In the genomic region with DNA sequence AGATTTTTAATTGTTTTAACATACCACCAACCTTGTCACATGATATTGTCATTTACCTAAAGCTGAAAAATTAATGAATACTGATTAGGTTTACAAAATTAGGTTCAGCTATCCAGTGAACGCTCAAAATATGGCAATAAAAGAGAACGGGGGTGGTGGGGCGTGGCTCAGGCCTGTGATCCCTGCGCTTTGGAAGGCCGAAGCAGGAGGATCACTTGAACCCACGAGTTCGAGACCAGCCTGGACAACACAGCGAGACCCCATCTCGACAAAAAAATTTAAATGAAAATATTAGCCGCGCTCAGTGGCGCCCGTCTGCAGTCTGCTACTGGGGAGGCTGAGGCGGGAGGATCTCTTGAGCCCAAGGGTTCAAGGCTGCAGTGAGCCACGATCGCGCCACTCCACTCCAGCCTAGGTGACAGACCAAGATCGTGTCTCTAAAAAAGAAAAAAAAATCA, we compare ENCODE assay signal across 1 cellular context.
A peak's percentile ranks its signal among the peaks of the same experiment; 100 is the strongest.
TF ChIP-seq lines count a peak whose summit lies in the region.

No MANE protein-coding gene starts in this region.

TF ChIP-seq in HepG2, 621 proteins besides CTCF, POLR2A, EP300 and RAD21 (continued from another document and continues in another):
- TF ChIP-seq, protein P1, sequence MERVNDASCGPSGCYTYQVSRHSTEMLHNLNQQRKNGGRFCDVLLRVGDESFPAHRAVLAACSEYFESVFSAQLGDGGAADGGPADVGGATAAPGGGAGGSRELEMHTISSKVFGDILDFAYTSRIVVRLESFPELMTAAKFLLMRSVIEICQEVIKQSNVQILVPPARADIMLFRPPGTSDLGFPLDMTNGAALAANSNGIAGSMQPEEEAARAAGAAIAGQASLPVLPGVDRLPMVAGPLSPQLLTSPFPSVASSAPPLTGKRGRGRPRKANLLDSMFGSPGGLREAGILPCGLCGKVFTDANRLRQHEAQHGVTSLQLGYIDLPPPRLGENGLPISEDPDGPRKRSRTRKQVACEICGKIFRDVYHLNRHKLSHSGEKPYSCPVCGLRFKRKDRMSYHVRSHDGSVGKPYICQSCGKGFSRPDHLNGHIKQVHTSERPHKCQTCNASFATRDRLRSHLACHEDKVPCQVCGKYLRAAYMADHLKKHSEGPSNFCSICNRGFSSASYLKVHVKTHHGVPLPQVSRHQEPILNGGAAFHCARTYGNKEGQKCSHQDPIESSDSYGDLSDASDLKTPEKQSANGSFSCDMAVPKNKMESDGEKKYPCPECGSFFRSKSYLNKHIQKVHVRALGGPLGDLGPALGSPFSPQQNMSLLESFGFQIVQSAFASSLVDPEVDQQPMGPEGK (CRISPR knock-in tag; IDR thresholded peaks at IDR 0.05): no peak
- no peak for TF ChIP-seq HMGA1 (CRISPR knock-in tag; conservative IDR thresholded peaks at IDR 0.05)
- no peak for TF ChIP-seq ZNF12 (CRISPR knock-in tag; IDR thresholded peaks at IDR 0.05)
- no peak for TF ChIP-seq RXRB (CRISPR knock-in tag; IDR thresholded peaks at IDR 0.05; ENCODE audit: borderline replicate concordance)
- TF ChIP-seq, protein P2, sequence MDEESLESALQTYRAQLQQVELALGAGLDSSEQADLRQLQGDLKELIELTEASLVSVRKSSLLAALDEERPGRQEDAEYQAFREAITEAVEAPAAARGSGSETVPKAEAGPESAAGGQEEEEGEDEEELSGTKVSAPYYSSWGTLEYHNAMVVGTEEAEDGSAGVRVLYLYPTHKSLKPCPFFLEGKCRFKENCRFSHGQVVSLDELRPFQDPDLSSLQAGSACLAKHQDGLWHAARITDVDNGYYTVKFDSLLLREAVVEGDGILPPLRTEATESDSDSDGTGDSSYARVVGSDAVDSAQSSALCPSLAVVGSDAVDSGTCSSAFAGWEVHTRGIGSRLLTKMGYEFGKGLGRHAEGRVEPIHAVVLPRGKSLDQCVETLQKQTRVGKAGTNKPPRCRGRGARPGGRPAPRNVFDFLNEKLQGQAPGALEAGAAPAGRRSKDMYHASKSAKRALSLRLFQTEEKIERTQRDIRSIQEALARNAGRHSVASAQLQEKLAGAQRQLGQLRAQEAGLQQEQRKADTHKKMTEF (CRISPR knock-in tag; IDR thresholded peaks at IDR 0.05): no peak
- TF ChIP-seq PHF20 (CRISPR knock-in tag; IDR thresholded peaks at IDR 0.05): no peak
- TF ChIP-seq ZNF234 (CRISPR knock-in tag; conservative IDR thresholded peaks at IDR 0.05): no peak
- TF ChIP-seq ZNF891 (CRISPR knock-in tag; IDR thresholded peaks at IDR 0.05): peak; percentile 16; the same call in 1 of the 2 replicates
- no peak for TF ChIP-seq ZNF766 (CRISPR knock-in tag; IDR thresholded peaks at IDR 0.05; ENCODE audit: borderline replicate concordance)
- no peak for TF ChIP-seq ZNF75D (CRISPR knock-in tag; IDR thresholded peaks at IDR 0.05; ENCODE audit: borderline replicate concordance)
- TF ChIP-seq ZNF788 (CRISPR knock-in tag; IDR thresholded peaks at IDR 0.05; ENCODE audit: borderline replicate concordance): no peak
- TF ChIP-seq, protein P3, sequence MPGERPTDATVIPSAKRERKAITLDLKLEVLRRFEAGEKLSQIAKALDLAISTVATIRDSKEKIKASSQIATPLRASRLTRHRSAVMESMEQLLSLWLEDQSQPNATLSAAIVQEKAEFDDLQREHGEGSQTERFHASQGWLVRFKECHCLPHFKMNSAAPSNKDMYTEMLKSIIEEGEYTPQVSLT (CRISPR knock-in tag; IDR thresholded peaks at IDR 0.05; ENCODE audit: borderline replicate concordance, low read depth): no peak
- no peak for TF ChIP-seq ZNF644 (CRISPR knock-in tag; IDR thresholded peaks at IDR 0.05; ENCODE audit: low read depth)
- TF ChIP-seq TMF1 (CRISPR knock-in tag; IDR thresholded peaks at IDR 0.05; ENCODE audit: low read depth): no peak
- TF ChIP-seq EED (CRISPR knock-in tag; IDR thresholded peaks at IDR 0.05): no peak
- TF ChIP-seq NFE2 (CRISPR knock-in tag; IDR thresholded peaks at IDR 0.05): no peak
- TF ChIP-seq KDM5B (CRISPR knock-in tag; IDR thresholded peaks at IDR 0.05; ENCODE audit: borderline replicate concordance): 0 out of 2 replicates have a peak, but pooled peaks have one; percentile 65
- TF ChIP-seq DMAP1 (CRISPR knock-in tag; IDR thresholded peaks at IDR 0.05): no peak
- peak; percentile 20; the same call in 1 of the 2 replicates for TF ChIP-seq DR1 (CRISPR knock-in tag; IDR thresholded peaks at IDR 0.05)
- no peak for TF ChIP-seq AGO1 (IDR thresholded peaks at IDR 0.05; ENCODE audit: low read depth, low read length, poor library complexity, severe bottlenecking)
- TF ChIP-seq NBN (conservative IDR thresholded peaks at IDR 0.05): no peak
- TF ChIP-seq PHF21A (CRISPR knock-in tag; IDR thresholded peaks at IDR 0.05): no peak
- TF ChIP-seq ZNF17 (CRISPR knock-in tag; IDR thresholded peaks at IDR 0.05): no peak
- TF ChIP-seq ZNF768 (CRISPR knock-in tag; IDR thresholded peaks at IDR 0.05): no peak
- TF ChIP-seq, protein P4, sequence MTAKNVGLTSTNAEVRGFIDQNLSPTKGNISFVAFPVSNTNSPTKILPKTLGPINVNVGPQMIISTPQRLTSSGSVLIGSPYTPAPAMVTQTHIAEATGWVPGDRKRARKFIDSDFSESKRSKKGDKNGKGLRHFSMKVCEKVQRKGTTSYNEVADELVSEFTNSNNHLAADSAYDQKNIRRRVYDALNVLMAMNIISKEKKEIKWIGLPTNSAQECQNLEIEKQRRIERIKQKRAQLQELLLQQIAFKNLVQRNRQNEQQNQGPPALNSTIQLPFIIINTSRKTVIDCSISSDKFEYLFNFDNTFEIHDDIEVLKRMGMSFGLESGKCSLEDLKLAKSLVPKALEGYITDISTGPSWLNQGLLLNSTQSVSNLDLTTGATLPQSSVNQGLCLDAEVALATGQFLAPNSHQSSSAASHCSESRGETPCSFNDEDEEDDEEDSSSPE (CRISPR knock-in tag; IDR thresholded peaks at IDR 0.05): no peak
- no peak for TF ChIP-seq MYNN (CRISPR knock-in tag; IDR thresholded peaks at IDR 0.05; ENCODE audit: low read depth)
- TF ChIP-seq ZNF558 (CRISPR knock-in tag; IDR thresholded peaks at IDR 0.05; ENCODE audit: borderline replicate concordance): no peak
- no peak for TF ChIP-seq ZFP37 (CRISPR knock-in tag; IDR thresholded peaks at IDR 0.05; ENCODE audit: borderline replicate concordance)
- TF ChIP-seq ZNF598 (CRISPR knock-in tag; IDR thresholded peaks at IDR 0.05; ENCODE audit: borderline replicate concordance): no peak
- TF ChIP-seq ZNF747 (CRISPR knock-in tag; IDR thresholded peaks at IDR 0.05; ENCODE audit: borderline replicate concordance): no peak
- TF ChIP-seq ZNF224 (CRISPR knock-in tag; IDR thresholded peaks at IDR 0.05): no peak; the same call in 1 of the 2 replicates
- no peak for TF ChIP-seq NFKB2 (CRISPR knock-in tag; IDR thresholded peaks at IDR 0.05; ENCODE audit: borderline replicate concordance)
- TF ChIP-seq, protein P5, sequence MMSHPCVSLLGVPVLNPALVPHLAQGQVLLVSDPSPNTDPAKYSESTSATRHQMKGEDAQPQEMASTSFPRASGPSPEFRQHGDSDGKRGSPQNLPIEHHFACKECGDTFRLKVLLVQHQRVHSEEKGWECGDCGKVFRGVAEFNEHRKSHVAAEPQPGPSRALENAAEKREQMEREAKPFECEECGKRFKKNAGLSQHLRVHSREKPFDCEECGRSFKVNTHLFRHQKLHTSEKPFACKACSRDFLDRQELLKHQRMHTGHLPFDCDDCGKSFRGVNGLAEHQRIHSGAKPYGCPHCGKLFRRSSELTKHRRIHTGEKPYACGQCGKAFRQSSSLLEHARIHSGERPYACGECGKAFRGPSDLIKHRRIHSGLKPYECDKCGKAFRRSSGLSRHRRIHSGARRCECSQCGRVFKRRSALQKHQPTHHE (CRISPR knock-in tag; IDR thresholded peaks at IDR 0.05; ENCODE audit: borderline replicate concordance): 0 out of 2 replicates have a peak, but pooled peaks have one; percentile 73
- TF ChIP-seq, protein P6, sequence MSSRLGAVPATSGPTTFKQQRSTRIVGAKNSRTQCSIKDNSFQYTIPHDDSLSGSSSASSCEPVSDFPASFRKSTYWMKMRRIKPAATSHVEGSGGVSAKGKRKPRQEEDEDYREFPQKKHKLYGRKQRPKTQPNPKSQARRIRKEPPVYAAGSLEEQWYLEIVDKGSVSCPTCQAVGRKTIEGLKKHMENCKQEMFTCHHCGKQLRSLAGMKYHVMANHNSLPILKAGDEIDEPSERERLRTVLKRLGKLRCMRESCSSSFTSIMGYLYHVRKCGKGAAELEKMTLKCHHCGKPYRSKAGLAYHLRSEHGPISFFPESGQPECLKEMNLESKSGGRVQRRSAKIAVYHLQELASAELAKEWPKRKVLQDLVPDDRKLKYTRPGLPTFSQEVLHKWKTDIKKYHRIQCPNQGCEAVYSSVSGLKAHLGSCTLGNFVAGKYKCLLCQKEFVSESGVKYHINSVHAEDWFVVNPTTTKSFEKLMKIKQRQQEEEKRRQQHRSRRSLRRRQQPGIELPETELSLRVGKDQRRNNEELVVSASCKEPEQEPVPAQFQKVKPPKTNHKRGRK (CRISPR knock-in tag; IDR thresholded peaks at IDR 0.05): no peak
- TF ChIP-seq RBM22 (optimal IDR thresholded peaks at IDR 0.05; ENCODE audit: low read length): no peak
- TF ChIP-seq, protein P7, sequence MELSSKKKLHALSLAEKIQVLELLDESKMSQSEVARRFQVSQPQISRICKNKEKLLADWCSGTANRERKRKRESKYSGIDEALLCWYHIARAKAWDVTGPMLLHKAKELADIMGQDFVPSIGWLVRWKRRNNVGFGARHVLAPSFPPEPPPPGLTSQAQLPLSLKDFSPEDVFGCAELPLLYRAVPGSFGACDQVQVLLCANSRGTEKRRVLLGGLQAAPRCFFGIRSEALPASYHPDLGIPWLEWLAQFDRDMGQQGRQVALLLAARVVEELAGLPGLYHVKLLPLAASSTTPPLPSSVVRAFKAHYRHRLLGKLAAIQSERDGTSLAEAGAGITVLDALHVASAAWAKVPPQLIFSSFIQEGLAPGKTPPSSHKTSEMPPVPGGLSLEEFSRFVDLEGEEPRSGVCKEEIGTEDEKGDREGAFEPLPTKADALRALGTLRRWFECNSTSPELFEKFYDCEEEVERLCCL (CRISPR knock-in tag; IDR thresholded peaks at IDR 0.05; ENCODE audit: borderline replicate concordance): no peak
- TF ChIP-seq NFATC3 (CRISPR knock-in tag; IDR thresholded peaks at IDR 0.05): no peak
- no peak for TF ChIP-seq ZNF256 (CRISPR knock-in tag; conservative IDR thresholded peaks at IDR 0.05)
- no peak for TF ChIP-seq ZNF816 (CRISPR knock-in tag; IDR thresholded peaks at IDR 0.05; ENCODE audit: borderline replicate concordance)
- no peak for TF ChIP-seq ZNF292 (CRISPR knock-in tag; IDR thresholded peaks at IDR 0.05; ENCODE audit: borderline replicate concordance, low read depth)
- TF ChIP-seq, protein P8, sequence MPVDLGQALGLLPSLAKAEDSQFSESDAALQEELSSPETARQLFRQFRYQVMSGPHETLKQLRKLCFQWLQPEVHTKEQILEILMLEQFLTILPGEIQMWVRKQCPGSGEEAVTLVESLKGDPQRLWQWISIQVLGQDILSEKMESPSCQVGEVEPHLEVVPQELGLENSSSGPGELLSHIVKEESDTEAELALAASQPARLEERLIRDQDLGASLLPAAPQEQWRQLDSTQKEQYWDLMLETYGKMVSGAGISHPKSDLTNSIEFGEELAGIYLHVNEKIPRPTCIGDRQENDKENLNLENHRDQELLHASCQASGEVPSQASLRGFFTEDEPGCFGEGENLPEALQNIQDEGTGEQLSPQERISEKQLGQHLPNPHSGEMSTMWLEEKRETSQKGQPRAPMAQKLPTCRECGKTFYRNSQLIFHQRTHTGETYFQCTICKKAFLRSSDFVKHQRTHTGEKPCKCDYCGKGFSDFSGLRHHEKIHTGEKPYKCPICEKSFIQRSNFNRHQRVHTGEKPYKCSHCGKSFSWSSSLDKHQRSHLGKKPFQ (CRISPR knock-in tag; IDR thresholded peaks at IDR 0.05; ENCODE audit: insufficient replicate concordance): peak; percentile 37
- no peak for TF ChIP-seq ZNF564 (CRISPR knock-in tag; IDR thresholded peaks at IDR 0.05)
- 0 out of 2 replicates have a peak, but pooled peaks have one; percentile 15 for TF ChIP-seq HOXA5 (CRISPR knock-in tag; IDR thresholded peaks at IDR 0.05)
- TF ChIP-seq ZNF546 (CRISPR knock-in tag; conservative IDR thresholded peaks at IDR 0.05): no peak; the same call in 1 of the 2 replicates
- TF ChIP-seq CHD4 (IDR thresholded peaks at IDR 0.05; ENCODE audit: borderline replicate concordance, low read length): peak; percentile 78; the same call in 1 of the 2 replicates
- no peak for TF ChIP-seq ZNF724P (CRISPR knock-in tag; IDR thresholded peaks at IDR 0.05; ENCODE audit: borderline replicate concordance)
- no peak for TF ChIP-seq YY1 (IDR thresholded peaks at IDR 0.05; ENCODE audit: insufficient read depth, insufficient replicate concordance, low read depth, low read length)
- no peak for TF ChIP-seq THYN1 (CRISPR knock-in tag; IDR thresholded peaks at IDR 0.05; ENCODE audit: borderline replicate concordance, low read depth)
- TF ChIP-seq, protein P9, sequence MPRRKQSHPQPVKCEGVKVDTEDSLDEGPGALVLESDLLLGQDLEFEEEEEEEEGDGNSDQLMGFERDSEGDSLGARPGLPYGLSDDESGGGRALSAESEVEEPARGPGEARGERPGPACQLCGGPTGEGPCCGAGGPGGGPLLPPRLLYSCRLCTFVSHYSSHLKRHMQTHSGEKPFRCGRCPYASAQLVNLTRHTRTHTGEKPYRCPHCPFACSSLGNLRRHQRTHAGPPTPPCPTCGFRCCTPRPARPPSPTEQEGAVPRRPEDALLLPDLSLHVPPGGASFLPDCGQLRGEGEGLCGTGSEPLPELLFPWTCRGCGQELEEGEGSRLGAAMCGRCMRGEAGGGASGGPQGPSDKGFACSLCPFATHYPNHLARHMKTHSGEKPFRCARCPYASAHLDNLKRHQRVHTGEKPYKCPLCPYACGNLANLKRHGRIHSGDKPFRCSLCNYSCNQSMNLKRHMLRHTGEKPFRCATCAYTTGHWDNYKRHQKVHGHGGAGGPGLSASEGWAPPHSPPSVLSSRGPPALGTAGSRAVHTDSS (CRISPR knock-in tag; conservative IDR thresholded peaks at IDR 0.05): no peak
- TF ChIP-seq HES4 (CRISPR knock-in tag; IDR thresholded peaks at IDR 0.05; ENCODE audit: borderline replicate concordance): no peak
- TF ChIP-seq GFI1 (CRISPR knock-in tag; IDR thresholded peaks at IDR 0.05; ENCODE audit: borderline replicate concordance): peak; percentile 23; the same call in 1 of the 2 replicates
- TF ChIP-seq, protein P10, sequence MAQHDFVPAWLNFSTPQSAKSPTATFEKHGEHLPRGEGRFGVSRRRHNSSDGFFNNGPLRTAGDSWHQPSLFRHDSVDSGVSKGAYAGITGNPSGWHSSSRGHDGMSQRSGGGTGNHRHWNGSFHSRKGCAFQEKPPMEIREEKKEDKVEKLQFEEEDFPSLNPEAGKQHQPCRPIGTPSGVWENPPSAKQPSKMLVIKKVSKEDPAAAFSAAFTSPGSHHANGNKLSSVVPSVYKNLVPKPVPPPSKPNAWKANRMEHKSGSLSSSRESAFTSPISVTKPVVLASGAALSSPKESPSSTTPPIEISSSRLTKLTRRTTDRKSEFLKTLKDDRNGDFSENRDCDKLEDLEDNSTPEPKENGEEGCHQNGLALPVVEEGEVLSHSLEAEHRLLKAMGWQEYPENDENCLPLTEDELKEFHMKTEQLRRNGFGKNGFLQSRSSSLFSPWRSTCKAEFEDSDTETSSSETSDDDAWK (CRISPR knock-in tag; IDR thresholded peaks at IDR 0.05): no peak
- no peak for TF ChIP-seq PHF8 (CRISPR knock-in tag; IDR thresholded peaks at IDR 0.05)
- TF ChIP-seq, protein P11, sequence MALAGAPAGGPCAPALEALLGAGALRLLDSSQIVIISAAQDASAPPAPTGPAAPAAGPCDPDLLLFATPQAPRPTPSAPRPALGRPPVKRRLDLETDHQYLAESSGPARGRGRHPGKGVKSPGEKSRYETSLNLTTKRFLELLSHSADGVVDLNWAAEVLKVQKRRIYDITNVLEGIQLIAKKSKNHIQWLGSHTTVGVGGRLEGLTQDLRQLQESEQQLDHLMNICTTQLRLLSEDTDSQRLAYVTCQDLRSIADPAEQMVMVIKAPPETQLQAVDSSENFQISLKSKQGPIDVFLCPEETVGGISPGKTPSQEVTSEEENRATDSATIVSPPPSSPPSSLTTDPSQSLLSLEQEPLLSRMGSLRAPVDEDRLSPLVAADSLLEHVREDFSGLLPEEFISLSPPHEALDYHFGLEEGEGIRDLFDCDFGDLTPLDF (CRISPR knock-in tag; IDR thresholded peaks at IDR 0.05): no peak
- no peak for TF ChIP-seq TBP (CRISPR knock-in tag; IDR thresholded peaks at IDR 0.05)
